ENCODE assay signal across 30 cellular contexts in genomic region chr10:76038696-76039095, GRCh38.
"Had no signal": no experiment of that assay in that cellular context is flagged by ENCODE, and none has a peak within 500 bp of the region (broad histone marks: within the 10 kb centered on the region; RNA-seq: fewer than 3 reads in every experiment).

No MANE protein-coding gene starts in this region.

- H3K27ac ChIP-seq: neural progenitor cell, ovary, parathyroid adenoma, psoas muscle, skin epidermis, spleen, suprapubic skin, testis, tibial artery, transverse colon, upper lobe of left lung, vagina had no signal

- H3K4me2 ChIP-seq: neural progenitor cell, smooth muscle cell had no signal

- DNase-seq: naive thymus-derived CD4-positive, alpha-beta T cell; natural killer cell; occipital lobe; ovary; posterior cingulate gyrus; psoas muscle; right cardiac atrium; spleen; stimulated activated CD4-positive, alpha-beta T cell treated with anti-CD3 and anti-CD28 coated beads, Interleukin-12 subunit alpha, Interleukin-12 subunit beta, amount 100 ng/mL, for 4 hours; stimulated activated CD4-positive, alpha-beta T cell treated with anti-CD3 and anti-CD28 coated beads, Interleukin-1b, Interleukin-23, amount 100 ng/mL, for 48 hours; stimulated activated CD4-positive, alpha-beta T cell treated with anti-CD3 and anti-CD28 coated beads, Interleukin-4, amount 100 ng/mL, for 1 hour; stimulated activated CD4-positive, alpha-beta T cell treated with anti-CD3 and anti-CD28 coated beads, Interleukin-4, amount 100 ng/mL, for 4 hours; stimulated activated CD8-positive, alpha-beta memory T cell treated with anti-CD3 and anti-CD28 coated beads, Interleukin-4, amount 100 ng/mL, for 48 hours; stimulated activated naive CD4-positive, alpha-beta T cell; stimulated activated naive CD8-positive, alpha-beta T cell treated with anti-CD3 and anti-CD28 coated beads, Interleukin-15, amount 100 ng/mL, for 72 hours; stimulated activated naive CD8-positive, alpha-beta T cell treated with anti-CD3 and anti-CD28 coated beads, Interleukin-15, Interleukin-2, amounts not matched to agents 100 U/mL and 50 U/mL, for 24 hours; substantia nigra; testis; tibial artery; transverse colon; upper lobe of left lung had no signal

- H3K4me1 ChIP-seq: parathyroid adenoma, testis had no signal

- H3K36me3 ChIP-seq: neural progenitor cell, ovary, suprapubic skin, tibial artery, transverse colon, upper lobe of left lung, vagina had no signal

- H3K9me3 ChIP-seq: ovary, suprapubic skin, testis, transverse colon, vagina had no signal

- H3K9ac ChIP-seq: neural progenitor cell, parathyroid adenoma had no signal

- FAIRE-seq: urothelium cell line had no signal

- ATAC-seq: naive thymus-derived CD4-positive, alpha-beta T cell; natural killer cell; psoas muscle; right cardiac atrium; sciatic nerve; stimulated activated memory B cell treated with anti-CD40 and anti-IgM and Interleukin-4, amounts not matched to agents 10 μg/mL and 1 μg/mL and 100 μg/mL, for 72 hours; stimulated activated naive CD8-positive, alpha-beta T cell treated with anti-CD3 and anti-CD28 coated beads, Interleukin-15, amount 100 ng/mL, for 72 hours; stimulated activated naive CD8-positive, alpha-beta T cell treated with anti-CD3 and anti-CD28 coated beads, Interleukin-15, Interleukin-2, amounts not matched to agents 100 U/mL and 50 U/mL, for 24 hours had no signal

- H3K4me3 ChIP-seq: neural progenitor cell, ovary, psoas muscle, skin epidermis, smooth muscle cell, spleen, suprapubic skin, testis, tibial artery, transverse colon, upper lobe of left lung, vagina had no signal

- H2AFZ ChIP-seq: neural progenitor cell, parathyroid adenoma had no signal

- H3K79me2 ChIP-seq: parathyroid adenoma had no signal

- H3K27me3 ChIP-seq: neural progenitor cell, ovary, spleen, suprapubic skin, testis, tibial artery, transverse colon, upper lobe of left lung, vagina had no signal
